ENCODE assay signal across 13 cellular contexts in the genomic region with DNA sequence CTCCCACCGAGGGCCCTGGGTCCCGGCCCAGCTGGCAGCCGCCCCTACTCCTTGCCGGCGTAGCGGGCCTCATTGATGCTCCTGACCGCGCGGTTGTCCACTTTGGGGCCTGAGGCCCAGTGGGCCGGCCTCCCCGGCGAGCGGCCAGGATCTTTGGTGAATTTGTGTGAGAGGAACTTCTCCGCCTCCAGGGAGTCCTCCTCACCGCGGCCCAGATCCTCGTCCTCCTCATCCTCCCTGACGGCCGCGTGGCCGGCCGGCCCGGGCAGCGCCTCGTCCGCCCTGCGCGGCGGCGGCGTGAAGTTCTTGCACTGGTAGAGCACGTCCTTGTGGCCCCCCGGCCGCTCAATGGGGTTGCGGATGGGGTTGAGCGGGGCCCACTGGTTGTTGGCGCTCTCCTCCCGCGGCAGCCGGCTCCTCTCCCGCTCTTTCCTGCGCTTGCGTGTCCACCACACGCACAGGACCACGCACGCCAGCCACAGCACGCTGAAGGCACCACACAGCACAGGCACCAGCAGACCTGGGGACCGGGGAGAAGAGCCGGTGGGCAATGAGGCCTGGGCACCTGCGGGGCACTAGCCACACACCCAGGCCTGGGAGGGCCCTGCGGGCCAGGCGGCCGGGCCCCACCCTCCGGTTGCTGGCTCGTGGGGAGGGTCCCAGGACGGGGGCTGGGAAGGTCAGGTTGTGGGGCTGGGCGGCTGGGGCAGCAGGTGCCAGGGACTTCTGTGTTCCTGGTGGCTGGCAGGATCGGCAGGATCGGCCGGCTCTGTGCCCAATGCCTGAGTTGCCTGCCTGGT.
"Had no signal": no experiment of that assay in that cellular context is flagged by ENCODE, and none has a peak within 500 bp of the region (broad histone marks: within the 10 kb centered on the region; RNA-seq: fewer than 3 reads in every experiment).

No MANE protein-coding gene starts in this region.

- ATAC-seq: activated naive CD4-positive, alpha-beta T cell treated with anti-CD3 and anti-CD28 coated beads, Interleukin-2, amount 50 U/mL, for 72 hours; activated T-helper 17 cell treated with anti-CD3 and anti-CD28 coated beads, Interleukin-2, amount 50 U/mL, for 72 hours; body of pancreas; effector memory CD8-positive, alpha-beta T cell; left lobe of liver had no signal

- H3K27ac ChIP-seq: body of pancreas, SJSA1 had no signal

- H3K4me1 ChIP-seq: body of pancreas, SJSA1 had no signal

- H3K4me3 ChIP-seq: body of pancreas, SJSA1 had no signal

- H3K27me3 ChIP-seq: body of pancreas, SJSA1 had no signal

- DNase-seq: activated CD4-positive, alpha-beta T cell treated with anti-CD3 and anti-CD28 coated beads, Interleukin-2, amount 10 ng/mL, durations not matched to agents 7 days and 5 days; activated T-cell treated with anti-CD3 and anti-CD28 coated beads for 4 hours; amniotic stem cell; body of pancreas; effector memory CD8-positive, alpha-beta T cell; erythroblast; mesendoderm; small intestine; T-cell had no signal
